In genomic region chr2:85678794-85679672, GRCh38 we compare ENCODE assay signal across 1 cellular context.
TF ChIP-seq lines count a peak whose summit lies in the region.

No MANE protein-coding gene starts in this region.

TF ChIP-seq in HEK293, 187 proteins besides CTCF, POLR2A, EP300 and RAD21 (continued from another document and continues in another):
- TF ChIP-seq ZNF501 (tag by site-specific recombination; IDR thresholded peaks at IDR 0.05) (no peak), HOXA7 (CRISPR knock-in tag; IDR thresholded peaks at IDR 0.05; ENCODE audit: borderline replicate concordance) (no peak), GLI2 (tag by site-specific recombination; IDR thresholded peaks at IDR 0.05; ENCODE audit: borderline replicate concordance, low read depth) (no peak), KLF1 (tag by site-specific recombination; IDR thresholded peaks at IDR 0.05) (no peak), ZNF121 (tag by site-specific recombination; IDR thresholded peaks at IDR 0.05) (peak; percentile 98), ZEB2 (tag by site-specific recombination; IDR thresholded peaks at IDR 0.05) (peak; percentile 68), ZNF658 (tag by site-specific recombination; IDR thresholded peaks at IDR 0.05) (no peak), ZNF155 (tag by site-specific recombination; IDR thresholded peaks at IDR 0.05) (no peak), ZNF571 (tag by site-specific recombination; IDR thresholded peaks at IDR 0.05) (no peak), ZNF777 (tag by site-specific recombination; IDR thresholded peaks at IDR 0.05; ENCODE audit: borderline replicate concordance) (no peak), PBX3 (CRISPR knock-in tag; IDR thresholded peaks at IDR 0.05) (no peak), MZF1 (tag by site-specific recombination; IDR thresholded peaks at IDR 0.05; ENCODE audit: borderline replicate concordance) (peak; percentile 75), WT1 (tag by site-specific recombination; IDR thresholded peaks at IDR 0.05) (no peak), ZBTB11 (tag by site-specific recombination; conservative IDR thresholded peaks at IDR 0.05; ENCODE audit: low read depth) (no peak), ZNF792 (tag by site-specific recombination; IDR thresholded peaks at IDR 0.05) (no peak), ZNF747 (tag by site-specific recombination; IDR thresholded peaks at IDR 0.05) (no peak), ZFP41 (tag by site-specific recombination; IDR thresholded peaks at IDR 0.05; ENCODE audit: borderline replicate concordance) (no peak), ZNF626 (tag by site-specific recombination; IDR thresholded peaks at IDR 0.05) (no peak), ZNF146 (tag by site-specific recombination; IDR thresholded peaks at IDR 0.05) (no peak), ZNF169 (tag by site-specific recombination; IDR thresholded peaks at IDR 0.05) (no peak), ZNF311 (tag by site-specific recombination; IDR thresholded peaks at IDR 0.05; ENCODE audit: borderline replicate concordance) (no peak), ZNF510 (tag by site-specific recombination; IDR thresholded peaks at IDR 0.05; ENCODE audit: insufficient replicate concordance) (no peak), ZNF610 (tag by site-specific recombination; IDR thresholded peaks at IDR 0.05; ENCODE audit: borderline replicate concordance) (no peak), ZBTB48 (tag by site-specific recombination; IDR thresholded peaks at IDR 0.05) (no peak), ZNF544 (tag by site-specific recombination; IDR thresholded peaks at IDR 0.05) (no peak), ZNF23 (tag by site-specific recombination; IDR thresholded peaks at IDR 0.05; ENCODE audit: borderline replicate concordance) (no peak), TCF7L2 (IDR thresholded peaks at IDR 0.05; ENCODE audit: borderline replicate concordance, low read depth, low read length) (no peak), ZFP69B (tag by site-specific recombination; IDR thresholded peaks at IDR 0.05) (no peak), ZNF335 (tag by site-specific recombination; conservative IDR thresholded peaks at IDR 0.05) (peak; percentile 41; the same call in 1 of the 2 replicates), PRDM2 (tag by site-specific recombination; IDR thresholded peaks at IDR 0.05; ENCODE audit: borderline replicate concordance) (no peak), ZBTB17 (tag by site-specific recombination; IDR thresholded peaks at IDR 0.05) (no peak), ZNF600 (tag by site-specific recombination; IDR thresholded peaks at IDR 0.05) (no peak), BCL11B (tag by site-specific recombination; IDR thresholded peaks at IDR 0.05; ENCODE audit: low read depth) (no peak), HOXD13 (CRISPR knock-in tag; IDR thresholded peaks at IDR 0.05; ENCODE audit: borderline replicate concordance) (no peak), SETDB1 (IDR thresholded peaks at IDR 0.05; ENCODE audit: insufficient read length, low read length) (no peak), ZNF112 (tag by site-specific recombination; IDR thresholded peaks at IDR 0.05) (no peak), ZNF596 (tag by site-specific recombination; IDR thresholded peaks at IDR 0.05) (no peak), BCL6B (tag by site-specific recombination; IDR thresholded peaks at IDR 0.05) (no peak), ZNF530 (tag by site-specific recombination; IDR thresholded peaks at IDR 0.05; ENCODE audit: low read depth) (no peak), ZNF704 (tag by site-specific recombination; IDR thresholded peaks at IDR 0.05) (no peak), ZSCAN18 (tag by site-specific recombination; IDR thresholded peaks at IDR 0.05) (no peak), ZNF404 (tag by site-specific recombination; IDR thresholded peaks at IDR 0.05) (no peak), ZNF341 (tag by site-specific recombination; IDR thresholded peaks at IDR 0.05; ENCODE audit: low read depth) (peak; percentile 66; the same call in 1 of the 2 replicates), KLF10 (tag by site-specific recombination; IDR thresholded peaks at IDR 0.05) (no peak), SP3 (tag by site-specific recombination; IDR thresholded peaks at IDR 0.05) (no peak)
- TF ChIP-seq, protein P1, sequence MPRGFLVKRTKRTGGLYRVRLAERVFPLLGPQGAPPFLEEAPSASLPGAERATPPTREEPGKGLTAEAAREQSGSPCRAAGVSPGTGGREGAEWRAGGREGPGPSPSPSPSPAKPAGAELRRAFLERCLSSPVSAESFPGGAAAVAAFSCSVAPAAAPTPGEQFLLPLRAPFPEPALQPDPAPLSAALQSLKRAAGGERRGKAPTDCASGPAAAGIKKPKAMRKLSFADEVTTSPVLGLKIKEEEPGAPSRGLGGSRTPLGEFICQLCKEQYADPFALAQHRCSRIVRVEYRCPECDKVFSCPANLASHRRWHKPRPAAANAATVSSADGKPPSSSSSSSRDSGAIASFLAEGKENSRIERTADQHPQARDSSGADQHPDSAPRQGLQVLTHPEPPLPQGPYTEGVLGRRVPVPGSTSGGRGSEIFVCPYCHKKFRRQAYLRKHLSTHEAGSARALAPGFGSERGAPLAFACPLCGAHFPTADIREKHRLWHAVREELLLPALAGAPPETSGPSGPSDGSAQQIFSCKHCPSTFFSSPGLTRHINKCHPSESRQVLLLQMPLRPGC (tag by site-specific recombination; IDR thresholded peaks at IDR 0.05): no peak
- TF ChIP-seq, protein P2, sequence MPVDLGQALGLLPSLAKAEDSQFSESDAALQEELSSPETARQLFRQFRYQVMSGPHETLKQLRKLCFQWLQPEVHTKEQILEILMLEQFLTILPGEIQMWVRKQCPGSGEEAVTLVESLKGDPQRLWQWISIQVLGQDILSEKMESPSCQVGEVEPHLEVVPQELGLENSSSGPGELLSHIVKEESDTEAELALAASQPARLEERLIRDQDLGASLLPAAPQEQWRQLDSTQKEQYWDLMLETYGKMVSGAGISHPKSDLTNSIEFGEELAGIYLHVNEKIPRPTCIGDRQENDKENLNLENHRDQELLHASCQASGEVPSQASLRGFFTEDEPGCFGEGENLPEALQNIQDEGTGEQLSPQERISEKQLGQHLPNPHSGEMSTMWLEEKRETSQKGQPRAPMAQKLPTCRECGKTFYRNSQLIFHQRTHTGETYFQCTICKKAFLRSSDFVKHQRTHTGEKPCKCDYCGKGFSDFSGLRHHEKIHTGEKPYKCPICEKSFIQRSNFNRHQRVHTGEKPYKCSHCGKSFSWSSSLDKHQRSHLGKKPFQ (tag by site-specific recombination; IDR thresholded peaks at IDR 0.05): no peak
- TF ChIP-seq, protein P3, sequence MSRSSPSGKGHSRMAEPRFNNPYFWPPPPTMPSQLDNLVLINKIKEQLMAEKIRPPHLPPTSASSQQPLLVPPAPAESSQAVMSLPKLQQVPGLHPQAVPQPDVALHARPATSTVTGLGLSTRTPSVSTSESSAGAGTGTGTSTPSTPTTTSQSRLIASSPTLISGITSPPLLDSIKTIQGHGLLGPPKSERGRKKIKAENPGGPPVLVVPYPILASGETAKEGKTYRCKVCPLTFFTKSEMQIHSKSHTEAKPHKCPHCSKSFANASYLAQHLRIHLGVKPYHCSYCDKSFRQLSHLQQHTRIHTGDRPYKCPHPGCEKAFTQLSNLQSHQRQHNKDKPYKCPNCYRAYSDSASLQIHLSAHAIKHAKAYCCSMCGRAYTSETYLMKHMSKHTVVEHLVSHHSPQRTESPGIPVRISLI (tag by site-specific recombination; IDR thresholded peaks at IDR 0.05): peak; percentile 82
